Comparison of ENCODE assay signal across 1 cellular context in the genomic region with DNA sequence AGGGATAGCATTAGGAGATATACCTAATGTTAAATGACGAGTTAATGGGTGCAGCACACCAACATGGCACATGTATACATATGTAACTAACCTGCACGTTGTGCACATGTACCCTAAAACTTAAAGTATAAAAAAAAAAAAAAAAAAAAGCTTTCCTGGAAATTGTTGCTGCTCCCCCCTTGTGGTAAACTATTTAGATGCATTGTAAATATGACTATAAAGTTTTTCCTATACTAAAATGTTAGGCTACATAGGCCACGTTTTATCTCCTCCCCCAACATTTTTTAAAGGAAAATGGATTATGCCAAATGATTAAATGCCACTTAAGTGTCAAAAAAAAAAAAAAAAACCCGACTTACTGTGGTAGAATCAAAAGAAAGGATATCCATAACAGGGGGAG.
TF ChIP-seq lines count a peak whose summit lies in the region.

No MANE protein-coding gene starts in this region.

TF ChIP-seq in K562, 482 proteins besides CTCF, POLR2A, EP300 and RAD21:
- peak; percentile 75; the same call in 1 of the 2 replicates for TF ChIP-seq ZNF384 (IDR thresholded peaks at IDR 0.05; ENCODE audit: low read depth, low read length)
